Comparison of ENCODE assay signal across 17 cellular contexts in genomic region chr4:154560824-154561231, GRCh38.
A peak's percentile ranks its signal among the peaks of the same experiment; 100 is the strongest.
DNase-seq lines count a peak whose midpoint lies in the region; ATAC-seq lines count a peak whose summit lies in the region.
"Had no signal": no experiment of that assay in that cellular context is flagged by ENCODE, and none has a peak within 500 bp of the region (broad histone marks: within the 10 kb centered on the region; RNA-seq: fewer than 3 reads in every experiment).

No MANE protein-coding gene starts in this region.

- peak; percentile 32 for ATAC-seq in stimulated activated effector memory CD8-positive, alpha-beta T cell treated with anti-CD3 and anti-CD28 coated beads, Interleukin-12 subunit alpha, Interleukin-12 subunit beta, amount 100 ng/mL, for 72 hours
- no peak for ATAC-seq in GM19351 (IDR thresholded peaks at IDR 0.05; ENCODE audit: unreplicated experiment)
- ATAC-seq: gastroesophageal sphincter; stimulated activated naive B cell treated with anti-CD40 and anti-IgM and Interleukin-4, amounts not matched to agents 10 μg/mL and 1 μg/mL and 100 μg/mL, for 72 hours had no signal

- DNase-seq in HCEC 1CT (peak; percentile 75), amniotic epithelial cell (ENCODE audit: low read depth) (peak; percentile 93), glomerular visceral epithelial cell (ENCODE audit: extremely low spot score) (peak; percentile 72), NCI-H2171 treated with DMSO at 0.1 percent for 48 hours (lab: John Stamatoyannopoulos, UW) (no peak), NCI-H2029 treated with DMSO at 0.1 percent for 48 hours (lab: John Stamatoyannopoulos, UW) (no peak)
- DNase-seq in stimulated activated effector memory CD8-positive, alpha-beta T cell treated with anti-CD3 and anti-CD28 coated beads, Interleukin-12 subunit alpha, Interleukin-12 subunit beta, amount 100 ng/mL, for 72 hours (ENCODE audit: low spot score in 2 of 2) = no peak
- DNase-seq: activated B cell treated with CpG ODN at 0.5 μM for 24 hours; activated CD8-positive, alpha-beta memory T cell treated with anti-CD3 and anti-CD28 coated beads, Interleukin-2, amount 50 U/mL, for 48 hours; CD4-positive, alpha-beta memory T cell; NCI-H1048; NCI-H446; stimulated activated CD4-positive, alpha-beta T cell treated with anti-CD3 and anti-CD28 coated beads, Interleukin-4, amount 100 ng/mL, for 24 hours; stimulated activated naive B cell treated with anti-CD40 and anti-IgM and Interleukin-4, amounts not matched to agents 10 μg/mL and 1 μg/mL and 100 μg/mL, for 72 hours; SW 1271 had no signal

- no peaks in the 10 kb centered on the region for H3K4me1 Mint-ChIP-seq in stimulated activated effector memory CD8-positive, alpha-beta T cell treated with anti-CD3 and anti-CD28 coated beads, Interleukin-12 subunit alpha, Interleukin-12 subunit beta, amount 100 ng/mL, for 72 hours
- H3K4me1 Mint-ChIP-seq: activated B cell treated with CpG ODN at 0.5 μM for 24 hours; CD4-positive, alpha-beta memory T cell; stimulated activated naive B cell treated with anti-CD40 and anti-IgM and Interleukin-4, amounts not matched to agents 10 μg/mL and 1 μg/mL and 100 μg/mL, for 72 hours had no signal

- no peak overlapping the region for H3K27ac Mint-ChIP-seq in stimulated activated effector memory CD8-positive, alpha-beta T cell treated with anti-CD3 and anti-CD28 coated beads, Interleukin-12 subunit alpha, Interleukin-12 subunit beta, amount 100 ng/mL, for 72 hours
- H3K27ac Mint-ChIP-seq: activated B cell treated with CpG ODN at 0.5 μM for 24 hours; activated naive CD4-positive, alpha-beta T cell treated with anti-CD3 and anti-CD28 coated beads, Interleukin-2, amount 50 U/mL, for 72 hours; CD4-positive, alpha-beta memory T cell; stimulated activated naive B cell treated with anti-CD40 and anti-IgM and Interleukin-4, amounts not matched to agents 10 μg/mL and 1 μg/mL and 100 μg/mL, for 72 hours had no signal

- H3K36me3 Mint-ChIP-seq in stimulated activated effector memory CD8-positive, alpha-beta T cell treated with anti-CD3 and anti-CD28 coated beads, Interleukin-12 subunit alpha, Interleukin-12 subunit beta, amount 100 ng/mL, for 72 hours = no peaks in the 10 kb centered on the region
- H3K36me3 Mint-ChIP-seq: activated naive CD4-positive, alpha-beta T cell treated with anti-CD3 and anti-CD28 coated beads, Interleukin-2, amount 50 U/mL, for 72 hours; CD4-positive, alpha-beta memory T cell; stimulated activated naive B cell treated with anti-CD40 and anti-IgM and Interleukin-4, amounts not matched to agents 10 μg/mL and 1 μg/mL and 100 μg/mL, for 72 hours had no signal

- no peak overlapping the region for H3K4me3 Mint-ChIP-seq in stimulated activated effector memory CD8-positive, alpha-beta T cell treated with anti-CD3 and anti-CD28 coated beads, Interleukin-12 subunit alpha, Interleukin-12 subunit beta, amount 100 ng/mL, for 72 hours
- H3K4me3 Mint-ChIP-seq: activated B cell treated with CpG ODN at 0.5 μM for 24 hours; CD4-positive, alpha-beta memory T cell; stimulated activated naive B cell treated with anti-CD40 and anti-IgM and Interleukin-4, amounts not matched to agents 10 μg/mL and 1 μg/mL and 100 μg/mL, for 72 hours had no signal

- no peaks in the 10 kb centered on the region for H3K9me3 Mint-ChIP-seq in stimulated activated effector memory CD8-positive, alpha-beta T cell treated with anti-CD3 and anti-CD28 coated beads, Interleukin-12 subunit alpha, Interleukin-12 subunit beta, amount 100 ng/mL, for 72 hours
- H3K9me3 Mint-ChIP-seq: activated B cell treated with CpG ODN at 0.5 μM for 24 hours; activated naive CD4-positive, alpha-beta T cell treated with anti-CD3 and anti-CD28 coated beads, Interleukin-2, amount 50 U/mL, for 72 hours; CD4-positive, alpha-beta memory T cell; stimulated activated naive B cell treated with anti-CD40 and anti-IgM and Interleukin-4, amounts not matched to agents 10 μg/mL and 1 μg/mL and 100 μg/mL, for 72 hours had no signal

Comparison
In these comparisons a context has a peak if more than half of its experiments do, and no peak if none do; other contexts are left out.
1. DNase-seq: peak in HCEC 1CT (single experiment), amniotic epithelial cell (single experiment) and glomerular visceral epithelial cell (single experiment); none in stimulated activated effector memory CD8-positive, alpha-beta T cell treated with anti-CD3 and anti-CD28 coated beads, Interleukin-12 subunit alpha, Interleukin-12 subunit beta, amount 100 ng/mL, for 72 hours (0 of 2), NCI-H2171 treated with DMSO at 0.1 percent for 48 hours (single experiment) and NCI-H2029 treated with DMSO at 0.1 percent for 48 hours (single experiment).